ENCODE assay signal across 15 cellular contexts in the genomic region with DNA sequence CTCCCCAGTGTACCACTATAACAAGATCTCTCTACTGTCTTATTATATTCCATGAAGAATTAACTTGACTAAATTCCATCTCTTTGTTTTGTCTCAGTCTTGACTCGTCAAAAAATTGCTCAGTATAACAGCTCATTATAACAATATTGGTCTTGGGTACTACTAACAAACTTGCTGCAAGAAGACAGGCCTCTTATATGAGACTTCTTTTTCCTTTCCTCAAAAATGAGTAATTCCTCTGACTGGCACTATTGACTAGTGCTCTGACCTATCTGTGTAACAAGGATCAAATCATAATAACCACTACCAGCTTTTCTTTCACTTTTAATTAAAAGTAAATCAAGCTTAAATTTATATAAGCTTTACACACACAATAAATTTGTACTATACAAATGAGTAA.
A peak's percentile ranks its signal among the peaks of the same experiment; 100 is the strongest.
DNase-seq lines count a peak whose midpoint lies in the region; ATAC-seq lines count a peak whose summit lies in the region.
"Had no signal": no experiment of that assay in that cellular context is flagged by ENCODE, and none has a peak within 500 bp of the region (broad histone marks: within the 10 kb centered on the region; RNA-seq: fewer than 3 reads in every experiment).

No MANE protein-coding gene starts in this region.

- peaks cover 40% of the 10 kb centered on the region for H3K4me1 Mint-ChIP-seq in activated naive CD8-positive, alpha-beta T cell treated with anti-CD3 and anti-CD28 coated beads, Interleukin-2, amount 10 ng/mL, durations not matched to agents 7 days and 5 days
- H3K4me1 Mint-ChIP-seq in stimulated activated naive CD8-positive, alpha-beta T cell treated with anti-CD3 and anti-CD28 coated beads, Interleukin-15, Interleukin-2, amounts not matched to agents 100 ng/mL and 50 ng/mL, for 24 hours (ENCODE audit: low read depth), result peaks cover 61% of the 10 kb centered on the region

- peak overlapping the region; percentile 72 for H3K4me3 Mint-ChIP-seq in activated naive CD8-positive, alpha-beta T cell treated with anti-CD3 and anti-CD28 coated beads, Interleukin-2, amount 10 ng/mL, durations not matched to agents 7 days and 5 days
- peak overlapping the region; percentile 71 for H3K4me3 Mint-ChIP-seq in stimulated activated naive CD8-positive, alpha-beta T cell treated with anti-CD3 and anti-CD28 coated beads, Interleukin-15, Interleukin-2, amounts not matched to agents 100 ng/mL and 50 ng/mL, for 24 hours

- H3K27me3 ChIP-seq in H7 (ENCODE audit: control insufficient read depth, insufficient read depth, low read length), result no peaks in the 10 kb centered on the region
- H3K27me3 ChIP-seq: Peyer's patch had no signal

- POLR2A ChIA-PET in activated naive CD8-positive, alpha-beta T cell treated with anti-CD3 and anti-CD28 coated beads, Interleukin-2, amount 10 ng/mL, durations not matched to agents 7 days and 5 days (lab: Charles Lee), result interaction anchor here (1.6 kb wide), 1 partner anchor 91 kb away, joined by 5 read pairs; a partner anchor contains a TSS

- no peaks in the 10 kb centered on the region for H3K36me3 ChIP-seq in H7 (replicated peaks; ENCODE audit: control insufficient read depth, insufficient read depth, low read length)

- no peaks in the 10 kb centered on the region for H3K27me3 Mint-ChIP-seq in activated naive CD8-positive, alpha-beta T cell treated with anti-CD3 and anti-CD28 coated beads, Interleukin-2, amount 10 ng/mL, durations not matched to agents 7 days and 5 days
- H3K27me3 Mint-ChIP-seq in stimulated activated naive CD8-positive, alpha-beta T cell treated with anti-CD3 and anti-CD28 coated beads, Interleukin-15, Interleukin-2, amounts not matched to agents 100 ng/mL and 50 ng/mL, for 24 hours, result no peaks in the 10 kb centered on the region

- ATAC-seq in activated naive CD8-positive, alpha-beta T cell treated with anti-CD3 and anti-CD28 coated beads, Interleukin-2, amount 10 ng/mL, durations not matched to agents 7 days and 5 days (ENCODE audit: low read depth), result peak; percentile 54
- no peak for ATAC-seq in HG02981 (IDR thresholded peaks at IDR 0.05; ENCODE audit: unreplicated experiment)

- peaks cover 1% of the 10 kb centered on the region for H3K9me3 Mint-ChIP-seq in activated naive CD8-positive, alpha-beta T cell treated with anti-CD3 and anti-CD28 coated beads, Interleukin-2, amount 10 ng/mL, durations not matched to agents 7 days and 5 days
- no peaks in the 10 kb centered on the region for H3K9me3 Mint-ChIP-seq in stimulated activated naive CD8-positive, alpha-beta T cell treated with anti-CD3 and anti-CD28 coated beads, Interleukin-15, Interleukin-2, amounts not matched to agents 100 ng/mL and 50 ng/mL, for 24 hours

- DNase-seq in EL (peak; percentile 4), LHCN-M2 (ENCODE audit: low read depth) (peak; percentile 7), H7 (no peak), SIG-M5 treated with dmso at 0.1 percent for 504 hours (lab: John Stamatoyannopoulos, UW; ENCODE audit: unreplicated experiment) (no peak)
- DNase-seq in activated naive CD8-positive, alpha-beta T cell treated with anti-CD3 and anti-CD28 coated beads, Interleukin-2, amount 10 ng/mL, durations not matched to agents 7 days and 5 days, result no peak
- DNase-seq: DMS 273 treated with DMSO at 0.1 percent for 48 hours, IMR-90, MV-4-11, NCI-H1417 treated with DMSO at 0.1 percent for 48 hours, NCI-H2029, NCI-H510A, Peyer's patch, SHP77 had no signal

- peak overlapping the region; percentile 73 for H3K27ac Mint-ChIP-seq in activated naive CD8-positive, alpha-beta T cell treated with anti-CD3 and anti-CD28 coated beads, Interleukin-2, amount 10 ng/mL, durations not matched to agents 7 days and 5 days
- peak overlapping the region; percentile 81 for H3K27ac Mint-ChIP-seq in stimulated activated naive CD8-positive, alpha-beta T cell treated with anti-CD3 and anti-CD28 coated beads, Interleukin-15, Interleukin-2, amounts not matched to agents 100 ng/mL and 50 ng/mL, for 24 hours

- H3K36me3 Mint-ChIP-seq in activated naive CD8-positive, alpha-beta T cell treated with anti-CD3 and anti-CD28 coated beads, Interleukin-2, amount 10 ng/mL, durations not matched to agents 7 days and 5 days, result peaks cover 25% of the 10 kb centered on the region
- peaks cover 36% of the 10 kb centered on the region for H3K36me3 Mint-ChIP-seq in stimulated activated naive CD8-positive, alpha-beta T cell treated with anti-CD3 and anti-CD28 coated beads, Interleukin-15, Interleukin-2, amounts not matched to agents 100 ng/mL and 50 ng/mL, for 24 hours (ENCODE audit: low read depth)

- H3K4me3 ChIP-seq in H7 (ENCODE audit: insufficient read depth, low read depth, low read length), result no peak overlapping the region
- H3K4me3 ChIP-seq: Peyer's patch had no signal

Comparison
In these comparisons a context has a peak if more than half of its experiments do, and no peak if none do; other contexts are left out.
1. DNase-seq: peak in EL (single experiment) and LHCN-M2 (single experiment); none in activated naive CD8-positive, alpha-beta T cell treated with anti-CD3 and anti-CD28 coated beads, Interleukin-2, amount 10 ng/mL, durations not matched to agents 7 days and 5 days (single experiment), H7 (single experiment) and SIG-M5 treated with dmso at 0.1 percent for 504 hours (single experiment).